32 cellular contexts compared by ENCODE assay signal in the genomic region with DNA sequence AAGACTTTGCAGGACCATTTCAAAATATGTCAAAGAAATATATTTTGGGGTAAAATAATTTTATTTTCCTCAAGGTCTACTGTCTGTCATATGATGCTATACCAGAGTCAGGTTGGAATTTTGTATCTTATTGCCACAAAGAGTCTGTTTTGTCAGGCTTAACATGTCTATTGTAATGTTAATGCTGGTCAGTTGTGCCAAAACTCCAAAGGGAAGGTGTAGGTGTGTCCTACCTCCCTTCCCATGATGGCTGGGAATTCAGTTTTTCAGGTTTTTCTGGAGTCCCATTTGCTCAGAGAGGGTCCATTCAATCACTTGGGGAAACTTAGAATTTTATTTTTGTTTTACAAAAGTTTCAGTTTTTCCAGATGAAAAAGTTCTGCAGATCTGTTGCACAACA.
"Had no signal": no experiment of that assay in that cellular context is flagged by ENCODE, and none has a peak within 500 bp of the region (broad histone marks: within the 10 kb centered on the region; RNA-seq: fewer than 3 reads in every experiment).

No MANE protein-coding gene starts in this region.

- H3K4me1 Mint-ChIP-seq: activated CD4-positive, alpha-beta T cell treated with anti-CD3 and anti-CD28 coated beads, Interleukin-2, amount 10 ng/mL, durations not matched to agents 24 days and 14 days; stimulated activated memory B cell treated with anti-CD40 and anti-IgM and Interleukin-4, amounts not matched to agents 10 μg/mL and 1 μg/mL and 100 μg/mL, for 72 hours; stimulated activated naive CD8-positive, alpha-beta T cell treated with anti-CD3 and anti-CD28 coated beads, Interleukin-15, amount 100 ng/mL, for 72 hours had no signal

- H3K4me1 ChIP-seq: breast epithelium had no signal

- DNase-seq: activated CD4-positive, alpha-beta memory T cell treated with anti-CD3 and anti-CD28 coated beads for 36 hours; activated CD4-positive, alpha-beta T cell treated with anti-CD3 and anti-CD28 coated beads, Interleukin-2, amount 10 ng/mL, durations not matched to agents 24 days and 14 days; activated CD8-positive, alpha-beta memory T cell treated with anti-CD3 and anti-CD28 coated beads, Interleukin-2, amount 50 U/mL, for 48 hours; activated gamma-delta T cell; activated naive CD4-positive, alpha-beta T cell treated with anti-CD3 and anti-CD28 coated beads, Interleukin-2, amount 50 U/mL, for 16 hours; activated T-cell treated with anti-CD3 and anti-CD28 coated beads, Interleukin-2, amount 50 U/mL, for 24 hours; amniotic stem cell; central memory CD4-positive, alpha-beta T cell; endodermal cell; foreskin keratinocyte; heart left ventricle; left colon; mucosa of descending colon; sigmoid colon; stimulated activated CD4-positive, alpha-beta T cell treated with anti-CD3 and anti-CD28 coated beads, Interleukin-4, amount 100 ng/mL, for 4 hours; stimulated activated CD8-positive, alpha-beta memory T cell treated with anti-CD3 and anti-CD28 coated beads, Interleukin-4, amount 100 ng/mL, for 48 hours; stimulated activated naive CD8-positive, alpha-beta T cell treated with anti-CD3 and anti-CD28 coated beads, Interleukin-15, amount 100 ng/mL, for 72 hours; SW 1271; T-helper 9 cell; thyroid gland; upper lobe of left lung had no signal

- H3K27me3 Mint-ChIP-seq: progenitor cell of endocrine pancreas had no signal

- H3K36me3 Mint-ChIP-seq: activated CD4-positive, alpha-beta memory T cell treated with anti-CD3 and anti-CD28 coated beads for 36 hours; natural killer cell treated with Interleukin-12 subunit alpha and Interleukin-12 subunit beta and Interleukin-15 and Interleukin-18, amount 100 ng/mL, for 72 hours; stimulated activated memory B cell treated with anti-CD40 and anti-IgM and Interleukin-4, amounts not matched to agents 10 μg/mL and 1 μg/mL and 100 μg/mL, for 72 hours had no signal

- H3K9me3 Mint-ChIP-seq: activated CD4-positive, alpha-beta memory T cell treated with anti-CD3 and anti-CD28 coated beads for 36 hours; activated CD4-positive, alpha-beta T cell treated with anti-CD3 and anti-CD28 coated beads, Interleukin-2, amount 10 ng/mL, durations not matched to agents 24 days and 14 days; activated T-cell treated with anti-CD3 and anti-CD28 coated beads, Interleukin-2, amount 50 U/mL, for 24 hours; dendritic cell treated with granulocyte-macrophage colony-stimulating factor and Interleukin-4, amounts not matched to agents 40 ng/mL and 50 ng/mL, for 4 days; natural killer cell treated with Interleukin-12 subunit alpha and Interleukin-12 subunit beta and Interleukin-15 and Interleukin-18, amount 100 ng/mL, for 72 hours; stimulated activated memory B cell treated with anti-CD40 and anti-IgM and Interleukin-4, amounts not matched to agents 10 μg/mL and 1 μg/mL and 100 μg/mL, for 72 hours; stimulated activated naive CD8-positive, alpha-beta T cell treated with anti-CD3 and anti-CD28 coated beads, Interleukin-15, amount 100 ng/mL, for 72 hours; T-helper 1 cell treated with Interleukin-12 subunit alpha and Interleukin-12 subunit beta and Interleukin-4 antibody, amounts not matched to agents 30 μg/mL and 1 μg/mL, for 36 hours had no signal

- ATAC-seq: activated CD4-positive, CD25-positive, alpha-beta regulatory T cell treated with anti-CD3 and anti-CD28 coated beads, Interleukin-2, amount 50 U/mL, for 24 hours; esophagus mucosa; foreskin keratinocyte; heart left ventricle; natural killer cell treated with Interleukin-12 subunit alpha and Interleukin-12 subunit beta and Interleukin-15 and Interleukin-18, amount 100 ng/mL, for 72 hours; stimulated activated memory B cell treated with anti-CD40 and anti-IgM and Interleukin-4, amounts not matched to agents 10 μg/mL and 1 μg/mL and 100 μg/mL, for 72 hours; stimulated activated naive CD8-positive, alpha-beta T cell treated with anti-CD3 and anti-CD28 coated beads, Interleukin-15, amount 100 ng/mL, for 72 hours had no signal

- H3K27ac Mint-ChIP-seq: activated CD4-positive, alpha-beta memory T cell treated with anti-CD3 and anti-CD28 coated beads for 36 hours; activated CD4-positive, alpha-beta T cell treated with anti-CD3 and anti-CD28 coated beads, Interleukin-2, amount 10 ng/mL, durations not matched to agents 24 days and 14 days; activated T-cell treated with anti-CD3 and anti-CD28 coated beads, Interleukin-2, amount 50 U/mL, for 24 hours; dendritic cell treated with granulocyte-macrophage colony-stimulating factor and Interleukin-4, amounts not matched to agents 40 ng/mL and 50 ng/mL, for 4 days; endodermal cell; natural killer cell treated with Interleukin-12 subunit alpha and Interleukin-12 subunit beta and Interleukin-15 and Interleukin-18, amount 100 ng/mL, for 72 hours; progenitor cell of endocrine pancreas; stimulated activated memory B cell treated with anti-CD40 and anti-IgM and Interleukin-4, amounts not matched to agents 10 μg/mL and 1 μg/mL and 100 μg/mL, for 72 hours; stimulated activated naive CD8-positive, alpha-beta T cell treated with anti-CD3 and anti-CD28 coated beads, Interleukin-15, amount 100 ng/mL, for 72 hours; T-helper 1 cell treated with Interleukin-12 subunit alpha and Interleukin-12 subunit beta and Interleukin-4 antibody, amounts not matched to agents 30 μg/mL and 1 μg/mL, for 36 hours had no signal

- H3K27me3 ChIP-seq: breast epithelium, foreskin keratinocyte, heart left ventricle, sigmoid colon, thyroid gland, upper lobe of left lung, vagina had no signal

- H3K9me3 ChIP-seq: breast epithelium, heart left ventricle, mucosa of descending colon, sigmoid colon, thyroid gland, upper lobe of left lung, vagina had no signal

- H3K4me3 Mint-ChIP-seq: activated CD4-positive, alpha-beta memory T cell treated with anti-CD3 and anti-CD28 coated beads for 36 hours; activated CD4-positive, alpha-beta T cell treated with anti-CD3 and anti-CD28 coated beads, Interleukin-2, amount 10 ng/mL, durations not matched to agents 24 days and 14 days; activated T-cell treated with anti-CD3 and anti-CD28 coated beads, Interleukin-2, amount 50 U/mL, for 24 hours; dendritic cell treated with granulocyte-macrophage colony-stimulating factor and Interleukin-4, amounts not matched to agents 40 ng/mL and 50 ng/mL, for 4 days; endodermal cell; natural killer cell treated with Interleukin-12 subunit alpha and Interleukin-12 subunit beta and Interleukin-15 and Interleukin-18, amount 100 ng/mL, for 72 hours; stimulated activated memory B cell treated with anti-CD40 and anti-IgM and Interleukin-4, amounts not matched to agents 10 μg/mL and 1 μg/mL and 100 μg/mL, for 72 hours; stimulated activated naive CD8-positive, alpha-beta T cell treated with anti-CD3 and anti-CD28 coated beads, Interleukin-15, amount 100 ng/mL, for 72 hours; T-helper 1 cell treated with Interleukin-12 subunit alpha and Interleukin-12 subunit beta and Interleukin-4 antibody, amounts not matched to agents 30 μg/mL and 1 μg/mL, for 36 hours had no signal

- H3K27ac ChIP-seq: breast epithelium, foreskin keratinocyte, sigmoid colon, vagina, VCaP had no signal

- H3K4me3 ChIP-seq: breast epithelium, heart left ventricle, lung, mucosa of descending colon, sigmoid colon, thyroid gland, upper lobe of left lung, vagina had no signal

- H3K36me3 ChIP-seq: breast epithelium, heart left ventricle, sigmoid colon, thyroid gland, upper lobe of left lung, vagina had no signal
